In the genomic region with DNA sequence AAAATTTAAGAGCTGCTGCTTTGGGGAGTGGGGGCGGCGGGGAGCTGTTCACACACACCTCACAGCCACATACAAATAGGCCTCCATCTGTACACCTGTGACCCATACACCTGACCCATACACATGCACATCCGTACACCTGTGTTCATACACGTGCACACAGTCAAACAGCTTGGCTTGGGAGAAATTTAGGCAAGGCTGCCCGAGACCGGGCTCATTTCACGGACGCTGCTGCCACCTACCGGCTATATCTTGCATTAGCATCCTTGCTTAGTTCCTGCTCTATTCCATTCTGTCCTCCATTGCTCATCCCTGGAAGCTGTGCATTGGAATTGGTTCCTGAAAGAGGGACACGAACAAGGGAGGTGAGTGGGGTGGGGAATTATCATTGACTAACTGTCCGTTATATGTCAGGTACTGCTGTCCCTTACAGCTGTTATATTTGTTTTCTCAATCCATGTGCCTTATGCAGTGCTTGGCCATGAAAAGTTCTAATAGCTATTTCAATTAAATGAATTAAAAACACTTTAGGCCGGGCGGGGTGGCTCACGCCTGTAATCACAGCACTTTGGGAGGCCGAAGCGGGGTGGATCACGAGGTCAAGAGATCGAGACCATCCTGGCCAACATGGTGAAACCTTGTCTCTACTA, we compare ENCODE assay signal across 8 cellular contexts. TPM values are rescaled to one million over a fixed set of nuclear protein-coding genes. Genes with fewer than 3 reads are reported as not detected.
A peak's percentile ranks its signal among the peaks of the same experiment; 100 is the strongest.
DNase-seq lines count a peak whose midpoint lies in the region; ATAC-seq, FAIRE-seq and TF ChIP-seq lines count a peak whose summit lies in the region.

No MANE protein-coding gene starts in this region.

- dilution Hi-C loops in mammary epithelial cell (cut with HindIII; ENCODE audit: low sequenced_read_pairs) (no loop called here), keratinocyte (cut with MboI; ENCODE audit: extremely low pct_ligation_motif_present, low sequenced_read_pairs) (no loop called here)

- H3K79me2 ChIP-seq in H9 (ENCODE audit: insufficient read depth, low read length) (no peaks in the 10 kb centered on the region), mammary epithelial cell (ENCODE audit: insufficient read depth, low read length) (no peaks in the 10 kb centered on the region), keratinocyte (ENCODE audit: control insufficient read depth, insufficient read depth, low read length) (no peaks in the 10 kb centered on the region)

- H2BK12ac ChIP-seq in H9 (ENCODE audit: insufficient read length, low read depth, low read length) = no peak overlapping the region

- peaks cover 4% of the 10 kb centered on the region for H3K23me2 ChIP-seq in H9 (ENCODE audit: insufficient read length, low read depth, low read length, poor library complexity, severe bottlenecking)

- H3K4me1 ChIP-seq in H9 (ENCODE audit: insufficient read depth, low read length) (no peaks in the 10 kb centered on the region), mammary epithelial cell (ENCODE audit: insufficient read depth, low read length) (peaks cover 6% of the 10 kb centered on the region), keratinocyte (ENCODE audit: control insufficient read depth, extremely low read depth, insufficient read depth, low read length) (peaks cover 11% of the 10 kb centered on the region)

- ATAC-seq in WTC11 = peak; percentile 63
- no peak for ATAC-seq in HG03039 (IDR thresholded peaks at IDR 0.05; ENCODE audit: unreplicated experiment)

- H3K9me3 Mint-ChIP-seq in CD14-positive monocyte = peaks cover 0 to 3% (median 0%) of the 10 kb centered on the region in 7 donors
- H3K9me3 Mint-ChIP-seq in H9 = no peaks in the 10 kb centered on the region; a peak in 1 of 5 replicates
- H3K9me3 Mint-ChIP-seq in WTC11 = no peaks in the 10 kb centered on the region

- peak; percentile 92 for FAIRE-seq in keratinocyte (lab: Jason Lieb, UNC)

- H2BK5ac ChIP-seq in H9 (ENCODE audit: insufficient read length, low read length) = no peak overlapping the region

- H3K27ac Mint-ChIP-seq in CD14-positive monocyte (peak overlapping the region in 1 of 7 donors; percentile 22), H9 (no peak overlapping the region), WTC11 (no peak overlapping the region)

- no peak overlapping the region for H2AK5ac ChIP-seq in H9 (ENCODE audit: insufficient read length, low read length)

- H2BK15ac ChIP-seq in H9 (ENCODE audit: low read depth, low read length) = no peak overlapping the region

- H3K36me3 ChIP-seq in mammary epithelial cell (ENCODE audit: insufficient read depth, low read length) = no peaks in the 10 kb centered on the region
- no peaks in the 10 kb centered on the region for H3K36me3 ChIP-seq in keratinocyte (ENCODE audit: control insufficient read depth in 2 of 2, extremely low read depth in 1 of 2, insufficient read depth in 2 of 2, low read length in 2 of 2)

- in situ Hi-C loops in mammary epithelial cell (cut with MboI; ENCODE audit: low sequenced_read_pairs in 2 of 2) = loop anchor here (5.0 to 25.0 kb wide), 3 partner anchors 90 to 222 kb away; partner anchors contain the start of gene GMEB1 (in 1 of the 2)

- no peaks in the 10 kb centered on the region for H3K9me1 ChIP-seq in keratinocyte (ENCODE audit: control insufficient read depth, extremely low read depth, insufficient read depth, low read length)

- H4K5ac ChIP-seq in H9 (ENCODE audit: insufficient read length, low read depth, low read length) = no peak overlapping the region

- no peaks in the 10 kb centered on the region for H3K9me3 ChIP-seq in H9 (ENCODE audit: control insufficient read depth, low read depth, low read length)
- no peaks in the 10 kb centered on the region for H3K9me3 ChIP-seq in mammary epithelial cell (replicated peaks; ENCODE audit: insufficient read depth, low read length)
- no peaks in the 10 kb centered on the region for H3K9me3 ChIP-seq in keratinocyte (ENCODE audit: control insufficient read depth, low read depth, low read length)

- H4K8ac ChIP-seq in H9 (replicated peaks; ENCODE audit: insufficient read length, low read depth, low read length) = no peak overlapping the region

- no peaks in the 10 kb centered on the region for H3K79me1 ChIP-seq in H9 (ENCODE audit: insufficient read depth, low read depth, low read length, poor library complexity, severe bottlenecking)

- H3K4me2 ChIP-seq in H9 (ENCODE audit: insufficient read depth, insufficient read length, low read length) (peak overlapping the region; percentile 19), mammary epithelial cell (ENCODE audit: insufficient read depth, low read depth, low read length) (no peak overlapping the region), keratinocyte (ENCODE audit: control insufficient read depth, extremely low read depth, insufficient read depth, low read depth, low read length) (no peak overlapping the region)

- H3K4me3 ChIP-seq in mammary epithelial cell (replicated peaks in 1 of 3; ENCODE audit: insufficient read depth in 1 of 3, low read depth in 2 of 3, low read length in 3 of 3) (no peak overlapping the region), keratinocyte (ENCODE audit: control insufficient read depth in 2 of 3, extremely low read depth in 1 of 3, insufficient read depth in 2 of 3, low read depth in 1 of 3, low read length in 3 of 3) (no peak overlapping the region)

- CTCF ChIA-PET in WTC11 (lab: Charles Lee) = interaction anchor here (0.5 to 5.2 kb wide), 91 partner anchors 9 to 642 kb away, joined by 3 to 179 read pairs (median 5); partner anchors contain the start of genes ATP5IF1, EPB41, OPRD1 and RNU11
- CTCF ChIA-PET in mammary epithelial cell (lab: Charles Lee; ENCODE audit: low non-redundant PET) = interaction anchor here (0.5 to 1.3 kb wide), 8 partner anchors 79 to 641 kb away, joined by 3 to 20 read pairs (median 4); partner anchors contain the start of gene ATP5IF1

- H3K4me1 Mint-ChIP-seq in CD14-positive monocyte = peaks cover 19% of the 10 kb centered on the region
- peaks cover 6 to 12% of the 10 kb centered on the region in 2 experiments for H3K4me1 Mint-ChIP-seq in H9
- H3K4me1 Mint-ChIP-seq in WTC11 = peaks cover 6% of the 10 kb centered on the region

- DNase-seq in CD14-positive monocyte (ENCODE audit: low spot score) (peak; percentile 71), H9 (peak; percentile 82), NCI-H2196 (lab: John Stamatoyannopoulos, UW; ENCODE audit: unreplicated experiment) (peak; percentile 89), WTC11 (ENCODE audit: low spot score) (peak; percentile 83), mammary epithelial cell (peak; percentile 72), keratinocyte (ENCODE audit: low read depth, low spot score) (peak; percentile 55)
- DNase-seq in stimulated activated CD4-positive, alpha-beta T cell treated with anti-CD3 and anti-CD28 coated beads, Interleukin-1b, Interleukin-23, amount 100 ng/mL, for 48 hours = peak; percentile 71

- no peak overlapping the region for H3K56ac ChIP-seq in H9 (ENCODE audit: insufficient read length, low read depth, low read length)

- H3K23ac ChIP-seq in H9 (ENCODE audit: insufficient read length, low read depth, low read length) = no peak overlapping the region

- no peak overlapping the region for H3K9ac ChIP-seq in H9 (ENCODE audit: extremely low read depth, insufficient read length, low read length)
- no peak overlapping the region for H3K9ac ChIP-seq in mammary epithelial cell (ENCODE audit: insufficient read depth, low read length)
- no peak overlapping the region for H3K9ac ChIP-seq in keratinocyte (ENCODE audit: control insufficient read depth, extremely low read depth, insufficient read depth, low read length)

- no CpG with 5 or more reads among the region's 18 CpGs for WGBS in H9 (ENCODE audit: extremely low coverage, insufficient read length, low lambda C conversion rate)
- WGBS in mammary epithelial cell (ENCODE audit: low coverage, missing lambda C conversion rate) = 17% methylated on average over 18 of the region's 18 CpGs

- H3K36me3 Mint-ChIP-seq in CD14-positive monocyte (no peaks in the 10 kb centered on the region), H9 (ENCODE audit: insufficient read depth in 1 of 3, low read depth in 3 of 3) (no peaks in the 10 kb centered on the region), WTC11 (no peaks in the 10 kb centered on the region)

- BruUV-seq in mammary epithelial cell (replicated peaks; lab: Mats Ljungman, UMichigan) = no TSS peak

- no peak overlapping the region for H3K4ac ChIP-seq in H9 (ENCODE audit: low read depth, low read length)

- intact Hi-C loops in CD14-positive monocyte (cut with micrococcal nuclease) (loop anchor here (1.0 to 10.0 kb wide), 7 partner anchors 90 to 522 kb away; partner anchors contain the start of genes RNU11 (in 1 of the 2), TAF12 (in 1 of the 2) and YTHDF2 (in 1 of the 2)), mammary epithelial cell (cut with micrococcal nuclease) (loop anchor here (1.0 to 5.0 kb wide), 5 partner anchors 92 to 1210 kb away; no protein-coding TSS in a partner anchor)

- H4K20me1 ChIP-seq in H9 (ENCODE audit: control insufficient read depth, insufficient read depth, insufficient read length) = no peaks in the 10 kb centered on the region
- no peaks in the 10 kb centered on the region for H4K20me1 ChIP-seq in mammary epithelial cell (ENCODE audit: insufficient read depth, low read length)
- no peaks in the 10 kb centered on the region for H4K20me1 ChIP-seq in keratinocyte (ENCODE audit: control insufficient read depth, extremely low read depth, insufficient read depth, low read length)

- H2BK20ac ChIP-seq in H9 (ENCODE audit: low read depth, low read length, poor library complexity, severe bottlenecking) = no peak overlapping the region

- no peak overlapping the region for H3K27ac ChIP-seq in H9 (ENCODE audit: insufficient read length, low read depth, low read length)
- no peak overlapping the region for H3K27ac ChIP-seq in mammary epithelial cell (ENCODE audit: insufficient read depth, low read depth, low read length)
- no peak overlapping the region for H3K27ac ChIP-seq in keratinocyte (ENCODE audit: control insufficient read depth, insufficient read depth, low read length)

- H3K27me3 ChIP-seq in H9 (ENCODE audit: insufficient read depth, low read length) = no peaks in the 10 kb centered on the region
- H3K27me3 ChIP-seq in mammary epithelial cell (ENCODE audit: insufficient read depth, low read length) = no peaks in the 10 kb centered on the region
- no peaks in the 10 kb centered on the region for H3K27me3 ChIP-seq in keratinocyte (ENCODE audit: control insufficient read depth, extremely low read depth, insufficient read depth, low read length)

- H3T11ph ChIP-seq in H9 (ENCODE audit: low read length) = no peak overlapping the region

- H3K4me3 Mint-ChIP-seq in CD14-positive monocyte (no peak overlapping the region), H9 (0 out of 5 replicates have a peak overlapping the region, but pooled peaks of 1 of the 2 experiments have one; percentile 8), WTC11 (no peak overlapping the region)

- H3K18ac ChIP-seq in H9 (ENCODE audit: insufficient read length, low read depth, low read length) = no peak overlapping the region

- POLR2A ChIA-PET in WTC11 (lab: Charles Lee) = interaction anchor here (0.6 to 1.7 kb wide), 7 partner anchors 9 to 702 kb away, joined by 3 to 10 read pairs (median 4); partner anchors contain the start of gene YTHDF2

- TF ChIP-seq CTCF in CD14-positive monocyte (IDR thresholded peaks at IDR 0.05) = peak; percentile 94
- TF ChIP-seq CTCF in H9 (conservative IDR thresholded peaks at IDR 0.05) = peak; percentile 98
- peak; percentile 93 for TF ChIP-seq CTCF in WTC11 (IDR thresholded peaks at IDR 0.05)
- peak; percentile 91 to 94 for TF ChIP-seq CTCF in mammary epithelial cell (conservative IDR thresholded peaks at IDR 0.05 in 1 of 2, IDR thresholded peaks at IDR 0.05 in 1 of 2; ENCODE audit: extremely low read depth in 1 of 2, insufficient read depth in 1 of 2, low read depth in 1 of 2, low read length in 2 of 2)
- TF ChIP-seq CTCF in keratinocyte (optimal IDR thresholded peaks at IDR 0.05 in 1 of 3, IDR thresholded peaks at IDR 0.05 in 1 of 3, conservative IDR thresholded peaks at IDR 0.05 in 1 of 3; ENCODE audit: extremely low read depth in 1 of 3, insufficient read depth in 2 of 3, low read length in 3 of 3) = peak; percentile 87 to 99 (median 99)

- no peak overlapping the region for H4K91ac ChIP-seq in H9 (ENCODE audit: insufficient read length, low read depth, low read length)

- H3K27me3 Mint-ChIP-seq in CD14-positive monocyte (ENCODE audit: low read depth in 3 of 3) = peaks cover 2 to 5% (median 3%) of the 10 kb centered on the region in 3 donors
- peaks cover 6% of the 10 kb centered on the region for H3K27me3 Mint-ChIP-seq in H9 (ENCODE audit: low read depth)
- no peaks in the 10 kb centered on the region for H3K27me3 Mint-ChIP-seq in WTC11 (ENCODE audit: low read depth)

- no peak overlapping the region for H2BK120ac ChIP-seq in H9 (ENCODE audit: low read depth, low read length, poor library complexity, severe bottlenecking)

- no peak overlapping the region for H2AFZ ChIP-seq in H9 (ENCODE audit: low read length)
- no peak overlapping the region for H2AFZ ChIP-seq in mammary epithelial cell (ENCODE audit: low read depth, low read length)
- no peak overlapping the region for H2AFZ ChIP-seq in keratinocyte (ENCODE audit: control insufficient read depth, low read length)

- H3K14ac ChIP-seq in H9 (ENCODE audit: insufficient read depth, low read length) = no peak overlapping the region

RNA-seq across cellular contexts. Expression of gene EPB41, which starts 37.1 kb away (rescaled TPM):
- 10 to 100 TPM; 11.3 to 18.9 TPM for polyA plus RNA-seq in CD14-positive monocyte
- 72.5 and 75.4 TPM in 2 replicates for total RNA-seq in H9 (2021)
- total RNA-seq in WTC11 (2021) = 80.6 to 85.0 TPM (median 81.2 TPM) in 3 replicates
- 10 to 100 TPM; 20.6 to 23.7 TPM for total RNA-seq in mammary epithelial cell
- 9.6 TPM for polyA plus RNA-seq in mammary epithelial cell
- 27.8 TPM for polyA minus RNA-seq in mammary epithelial cell
- 16.4 to 23.6 TPM (median 21.1 TPM) in 3 replicates for polyA plus RNA-seq in keratinocyte
- polyA plus RNA-seq in keratinocyte (2011; ENCODE audit: low read depth) = 28.2 TPM
- polyA plus RNA-seq in keratinocyte (2011; cell fraction: cytosol; rRNA removed) = 12.6 and 22.4 TPM in 2 replicates
- 44.3 and 50.2 TPM in 2 replicates for polyA plus RNA-seq in keratinocyte (2011; cell fraction: nucleus; rRNA removed)
- polyA plus RNA-seq in keratinocyte (2012; ENCODE audit: low replicate concordance) = 9.3 and 16.2 TPM in 2 replicates
- 25.9 to 43.2 TPM (median 29.4 TPM) in 3 replicates for polyA minus RNA-seq in keratinocyte
- 15.5 TPM for polyA minus RNA-seq in keratinocyte (2011; cell fraction: cytosol; rRNA and poly(A)+ RNA removed)
- 32.4 and 65.4 TPM in 2 replicates for polyA minus RNA-seq in keratinocyte (2011; cell fraction: nucleus; rRNA and poly(A)+ RNA removed)
